ENCODE assay signal across 8 cellular contexts in the genomic region with DNA sequence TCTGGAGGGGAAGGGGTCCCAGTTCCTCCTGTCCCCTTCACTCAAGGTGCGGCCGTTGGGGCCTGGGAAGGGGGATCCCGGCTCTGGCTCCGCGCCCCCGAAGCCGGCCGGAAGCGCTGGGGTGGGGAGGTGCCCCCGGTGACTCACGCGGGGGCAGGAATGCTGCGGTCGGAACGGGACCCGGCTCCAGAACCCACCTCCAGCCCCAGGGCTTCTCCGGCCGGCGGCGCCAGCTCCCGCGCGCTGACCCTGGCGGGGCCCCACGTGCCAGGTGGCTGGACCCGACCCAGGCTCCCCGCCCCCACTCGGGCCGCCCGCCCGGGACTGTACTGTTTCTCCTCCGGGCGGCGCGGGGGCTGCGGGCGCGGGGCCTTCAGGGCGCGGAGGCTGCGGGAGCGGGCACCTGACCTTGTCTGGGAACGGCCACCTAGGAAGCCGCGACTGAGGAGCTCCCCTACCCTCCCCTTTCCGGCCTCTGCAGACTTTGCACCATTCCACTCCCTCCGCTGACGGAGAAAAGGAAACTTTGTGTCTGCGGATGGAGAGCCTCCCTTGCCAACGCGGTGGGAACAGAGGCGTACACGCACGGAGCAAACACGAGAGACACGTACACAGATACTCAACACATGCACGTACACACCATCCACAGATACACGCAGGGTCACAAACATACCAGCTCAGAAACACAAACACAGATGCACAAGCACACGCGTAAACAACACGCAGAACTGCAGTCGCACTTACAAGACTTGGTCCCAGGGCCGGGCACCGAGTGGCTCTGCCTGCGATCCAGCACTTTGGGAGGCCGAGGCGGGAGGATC. TPM values are rescaled to one million over a fixed set of nuclear protein-coding genes. Genes with fewer than 3 reads are reported as not detected.
A peak's percentile ranks its signal among the peaks of the same experiment; 100 is the strongest.
DNase-seq lines count a peak whose midpoint lies in the region; ATAC-seq and TF ChIP-seq lines count a peak whose summit lies in the region.

No MANE protein-coding gene starts in this region.

- no peak for TF ChIP-seq CTCF in AG09309 (IDR thresholded peaks at IDR 0.05; ENCODE audit: control insufficient read depth, insufficient read depth, low read depth, low read length, missing control alignments)
- no peak for TF ChIP-seq CTCF in fibroblast of pulmonary artery (IDR thresholded peaks at IDR 0.05; ENCODE audit: low read length, missing control alignments)
- no peak for TF ChIP-seq CTCF in natural killer cell (IDR thresholded peaks at IDR 0.05)

- H3K4me3 Mint-ChIP-seq in activated T-helper 2 cell treated with anti-CD3 and anti-CD28 coated beads, Interferon-gamma antibody, Interleukin-2, Interleukin-4, amounts not matched to agents 10 μg/mL and 5 μg/mL and 100 μg/mL, durations not matched to agents 14 hours and 24 hours and 36 hours (ENCODE audit: low read depth): peak overlapping the region; percentile 80
- H3K4me3 Mint-ChIP-seq in natural killer cell: peak overlapping the region; percentile 40

- H3K4me3 ChIP-seq in AG09309 (ENCODE audit: control insufficient read depth, low read depth, low read length): peak overlapping the region; percentile 28
- peak overlapping the region; percentile 42 for H3K4me3 ChIP-seq in fibroblast of pulmonary artery (replicated peaks; ENCODE audit: low read depth, low read length)

- ATAC-seq in natural killer cell: peak; percentile 30 to 60 (median 54)

- no peaks in the 10 kb centered on the region for H3K36me3 Mint-ChIP-seq in activated T-helper 2 cell treated with anti-CD3 and anti-CD28 coated beads, Interferon-gamma antibody, Interleukin-2, Interleukin-4, amounts not matched to agents 10 μg/mL and 5 μg/mL and 100 μg/mL, durations not matched to agents 14 hours and 24 hours and 36 hours (ENCODE audit: low read depth)
- no peaks in the 10 kb centered on the region for H3K36me3 Mint-ChIP-seq in natural killer cell

- H3K27ac Mint-ChIP-seq in activated T-helper 2 cell treated with anti-CD3 and anti-CD28 coated beads, Interferon-gamma antibody, Interleukin-2, Interleukin-4, amounts not matched to agents 10 μg/mL and 5 μg/mL and 100 μg/mL, durations not matched to agents 14 hours and 24 hours and 36 hours: peak overlapping the region; percentile 81
- peak overlapping the region in 1 of 2 donors; percentile 57 for H3K27ac Mint-ChIP-seq in natural killer cell

- intact Hi-C loops in activated T-helper 2 cell treated with anti-CD3 and anti-CD28 coated beads, Interferon-gamma antibody, Interleukin-2, Interleukin-4, amounts not matched to agents 10 μg/mL and 5 μg/mL and 100 μg/mL, durations not matched to agents 14 hours and 24 hours and 36 hours (cut with micrococcal nuclease): no loop called here
- intact Hi-C loops in natural killer cell (cut with micrococcal nuclease): no loop called here

- H3K9me3 Mint-ChIP-seq in activated T-helper 2 cell treated with anti-CD3 and anti-CD28 coated beads, Interferon-gamma antibody, Interleukin-2, Interleukin-4, amounts not matched to agents 10 μg/mL and 5 μg/mL and 100 μg/mL, durations not matched to agents 14 hours and 24 hours and 36 hours: no peaks in the 10 kb centered on the region
- H3K9me3 Mint-ChIP-seq in natural killer cell: no peaks in the 10 kb centered on the region

- peak; percentile 67 for DNase-seq in AG09309 (ENCODE audit: low read depth)
- DNase-seq in MV-4-11 (lab: John Stamatoyannopoulos, UW): peak; percentile 51
- DNase-seq in activated T-helper 2 cell treated with anti-CD3 and anti-CD28 coated beads, Interferon-gamma antibody, Interleukin-2, Interleukin-4, amounts not matched to agents 10 μg/mL and 5 μg/mL and 100 μg/mL, durations not matched to agents 14 hours and 24 hours and 36 hours (ENCODE audit: low spot score): peak; percentile 13
- DNase-seq in fibroblast of pulmonary artery (ENCODE audit: low read depth): peak; percentile 92
- DNase-seq in natural killer cell: peak; percentile 26
- peak; percentile 67 for DNase-seq in stromal cell of bone marrow (ENCODE audit: low read depth)
- no peak for DNase-seq in A172 (ENCODE audit: low spot score)
- DNase-seq in germinal center (ENCODE audit: low spot score): no peak

- peaks cover 24% of the 10 kb centered on the region for H3K4me1 Mint-ChIP-seq in activated T-helper 2 cell treated with anti-CD3 and anti-CD28 coated beads, Interferon-gamma antibody, Interleukin-2, Interleukin-4, amounts not matched to agents 10 μg/mL and 5 μg/mL and 100 μg/mL, durations not matched to agents 14 hours and 24 hours and 36 hours (ENCODE audit: low read depth)
- peaks cover 5 to 6% of the 10 kb centered on the region in 2 donors for H3K4me1 Mint-ChIP-seq in natural killer cell

- H3K27me3 Mint-ChIP-seq in activated T-helper 2 cell treated with anti-CD3 and anti-CD28 coated beads, Interferon-gamma antibody, Interleukin-2, Interleukin-4, amounts not matched to agents 10 μg/mL and 5 μg/mL and 100 μg/mL, durations not matched to agents 14 hours and 24 hours and 36 hours (ENCODE audit: low read depth): peaks cover 10% of the 10 kb centered on the region
- peaks cover 8 to 26% of the 10 kb centered on the region in 2 donors for H3K27me3 Mint-ChIP-seq in natural killer cell (ENCODE audit: low read depth in 2 of 2)

RNA-seq across cellular contexts. Expression of a gene that starts 7.2 kb away (rescaled TPM):
- 0.21 and 0.50 TPM in 2 replicates for total RNA-seq in activated T-helper 2 cell treated with anti-CD3 and anti-CD28 coated beads, Interferon-gamma antibody, Interleukin-2, Interleukin-4, amounts not matched to agents 10 μg/mL and 5 μg/mL and 100 μg/mL, durations not matched to agents 14 hours and 24 hours and 36 hours
- total RNA-seq in natural killer cell: under 1 TPM in 2 of 3 donors, not detected in 1; 0.16 to 0.70 TPM
- total RNA-seq in A172 (2014; rRNA removed; shearing (Covaris generic)): 418 and 457 TPM in 2 replicates

RNA-seq across cellular contexts. Expression of a gene that starts 33.2 kb away (rescaled TPM):
- 0.34 and 1.2 TPM in 2 replicates for total RNA-seq in activated T-helper 2 cell treated with anti-CD3 and anti-CD28 coated beads, Interferon-gamma antibody, Interleukin-2, Interleukin-4, amounts not matched to agents 10 μg/mL and 5 μg/mL and 100 μg/mL, durations not matched to agents 14 hours and 24 hours and 36 hours
- 1 to 10 TPM in 1 of 3 donors, under 1 TPM in 2; 0.78 to 1.6 (median 0.84) TPM for total RNA-seq in natural killer cell
- 1.4 and 9.2 TPM in 2 replicates for total RNA-seq in A172 (2014; rRNA removed; shearing (Covaris generic))

RNA-seq across cellular contexts. Expression of a gene that starts 37.9 kb away (rescaled TPM):
- 283 and 294 TPM in 2 replicates for total RNA-seq in activated T-helper 2 cell treated with anti-CD3 and anti-CD28 coated beads, Interferon-gamma antibody, Interleukin-2, Interleukin-4, amounts not matched to agents 10 μg/mL and 5 μg/mL and 100 μg/mL, durations not matched to agents 14 hours and 24 hours and 36 hours
- total RNA-seq in natural killer cell: 100 to 1,000 TPM; 279 to 360 (median 315) TPM
- 168 and 204 TPM in 2 replicates for total RNA-seq in A172 (2014; rRNA removed; shearing (Covaris generic))

Comparison
In these comparisons a context has a peak if more than half of its experiments do, and no peak if none do; other contexts are left out.
1. DNase-seq: peak in AG09309 (single experiment), MV-4-11 (single experiment), activated T-helper 2 cell treated with anti-CD3 and anti-CD28 coated beads, Interferon-gamma antibody, Interleukin-2, Interleukin-4, amounts not matched to agents 10 μg/mL and 5 μg/mL and 100 μg/mL, durations not matched to agents 14 hours and 24 hours and 36 hours (single experiment), fibroblast of pulmonary artery (single experiment), natural killer cell (single experiment) and stromal cell of bone marrow (single experiment); none in A172 (single experiment) and germinal center (single experiment).
2. RNA of a gene that starts 7.2 kb away (total RNA-seq): 418 to 457 TPM in A172; 0.21 to 0.50 TPM in activated T-helper 2 cell treated with anti-CD3 and anti-CD28 coated beads, Interferon-gamma antibody, Interleukin-2, Interleukin-4, amounts not matched to agents 10 μg/mL and 5 μg/mL and 100 μg/mL, durations not matched to agents 14 hours and 24 hours and 36 hours and 0.16 to 0.70 TPM in natural killer cell; every median in the first group is over 100 times any median in the second.